ENCODE assay signal across 28 cellular contexts in the genomic region with DNA sequence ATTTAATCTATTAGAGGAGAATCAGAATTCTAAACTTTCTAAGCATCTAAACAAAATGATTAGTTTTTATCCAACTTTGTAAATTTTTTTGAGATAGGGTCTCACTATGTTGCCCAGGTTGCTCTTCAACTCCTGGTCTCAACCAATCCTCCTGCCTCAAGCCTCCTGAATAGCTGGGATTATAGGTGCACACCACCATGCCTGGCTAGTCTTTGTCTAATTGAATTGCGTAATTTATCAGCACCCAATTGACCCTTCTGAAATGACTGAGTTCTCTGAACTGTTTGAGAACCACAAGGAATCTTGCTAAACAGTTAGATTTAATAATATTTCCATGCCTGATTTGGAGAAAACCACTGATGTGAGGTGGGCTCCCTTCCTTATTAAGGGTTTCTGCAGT.
"Had no signal": no experiment of that assay in that cellular context is flagged by ENCODE, and none has a peak within 500 bp of the region (broad histone marks: within the 10 kb centered on the region; RNA-seq: fewer than 3 reads in every experiment).

No MANE protein-coding gene starts in this region.

- H3K4me1 Mint-ChIP-seq: stimulated activated naive B cell treated with anti-CD40 and anti-IgM and Interleukin-4, amounts not matched to agents 10 μg/mL and 1 μg/mL and 100 μg/mL, for 72 hours had no signal

- H3K9me3 Mint-ChIP-seq: naive thymus-derived CD8-positive, alpha-beta T cell; nephron progenitor cell; neural progenitor cell; stimulated activated naive B cell treated with anti-CD40 and anti-IgM and Interleukin-4, amounts not matched to agents 10 μg/mL and 1 μg/mL and 100 μg/mL, for 72 hours had no signal

- H3K4me3 Mint-ChIP-seq: naive thymus-derived CD8-positive, alpha-beta T cell; nephron progenitor cell; neural progenitor cell; stimulated activated naive B cell treated with anti-CD40 and anti-IgM and Interleukin-4, amounts not matched to agents 10 μg/mL and 1 μg/mL and 100 μg/mL, for 72 hours had no signal

- H3K4me2 ChIP-seq: neural progenitor cell had no signal

- H3K4me1 ChIP-seq: left lung, parathyroid adenoma, testis, thyroid gland, upper lobe of left lung had no signal

- ATAC-seq: left colon; left lung; lower lobe of right lung; naive thymus-derived CD8-positive, alpha-beta T cell; psoas muscle; stimulated activated naive B cell treated with anti-CD40 and anti-IgM and Interleukin-4, amounts not matched to agents 10 μg/mL and 1 μg/mL and 100 μg/mL, for 72 hours; stimulated activated naive CD8-positive, alpha-beta T cell treated with anti-CD3 and anti-CD28 coated beads, Interleukin-15, Interleukin-2, amounts not matched to agents 100 U/mL and 50 U/mL, for 24 hours had no signal

- H3K27ac ChIP-seq: left lung, lower lobe of right lung, neural progenitor cell, neutrophil, parathyroid adenoma, psoas muscle, right lobe of liver, skin epidermis, stomach, testis, thyroid gland, transverse colon, upper lobe of left lung, vagina had no signal

- H3K79me2 ChIP-seq: parathyroid adenoma had no signal

- H3K9me3 ChIP-seq: left lung, lower lobe of right lung, neutrophil, psoas muscle, right lobe of liver, stomach, testis, thyroid gland, transverse colon, upper lobe of left lung, vagina had no signal

- DNase-seq: hippocampal formation; kidney; left colon; left lung; lower lobe of right lung; mammary epithelial cell; mesenchymal stem cell; naive thymus-derived CD8-positive, alpha-beta T cell; nephron progenitor cell; occipital lobe; psoas muscle; right lobe of liver; stimulated activated CD4-positive, alpha-beta T cell treated with anti-CD3 and anti-CD28 coated beads, Interleukin-12 subunit alpha, Interleukin-12 subunit beta, amount 100 ng/mL, for 4 hours; stimulated activated CD4-positive, alpha-beta T cell treated with anti-CD3 and anti-CD28 coated beads, Interleukin-15, amount 100 ng/mL, for 24 hours; stimulated activated CD4-positive, alpha-beta T cell treated with anti-CD3 and anti-CD28 coated beads, Interleukin-2, amount 100 ng/mL, for 24 hours; stimulated activated CD4-positive, alpha-beta T cell treated with anti-CD3 and anti-CD28 coated beads, Interleukin-4, amount 100 ng/mL, for 1 hour; stimulated activated naive B cell treated with anti-CD40 and anti-IgM and Interleukin-4, amounts not matched to agents 10 μg/mL and 1 μg/mL and 100 μg/mL, for 72 hours; stimulated activated naive CD8-positive, alpha-beta T cell treated with anti-CD3 and anti-CD28 coated beads, Interleukin-15, Interleukin-2, amounts not matched to agents 100 U/mL and 50 U/mL, for 24 hours; stomach; testis; thyroid gland; transverse colon; upper lobe of left lung had no signal

- H3K27me3 Mint-ChIP-seq: naive thymus-derived CD8-positive, alpha-beta T cell; stimulated activated naive B cell treated with anti-CD40 and anti-IgM and Interleukin-4, amounts not matched to agents 10 μg/mL and 1 μg/mL and 100 μg/mL, for 72 hours had no signal

- H3K4me3 ChIP-seq: left lung, lower lobe of right lung, neural progenitor cell, psoas muscle, right lobe of liver, skin epidermis, stomach, testis, thyroid gland, transverse colon, upper lobe of left lung, vagina had no signal

- H3K9ac ChIP-seq: neural progenitor cell, parathyroid adenoma had no signal

- H3K27me3 ChIP-seq: left lung, neural progenitor cell, neutrophil, right lobe of liver, stomach, testis, thyroid gland, transverse colon, upper lobe of left lung, vagina had no signal

- H2AFZ ChIP-seq: neural progenitor cell, parathyroid adenoma had no signal

- H3K27ac Mint-ChIP-seq: nephron progenitor cell; neural progenitor cell; stimulated activated naive B cell treated with anti-CD40 and anti-IgM and Interleukin-4, amounts not matched to agents 10 μg/mL and 1 μg/mL and 100 μg/mL, for 72 hours had no signal
